In the genomic region with DNA sequence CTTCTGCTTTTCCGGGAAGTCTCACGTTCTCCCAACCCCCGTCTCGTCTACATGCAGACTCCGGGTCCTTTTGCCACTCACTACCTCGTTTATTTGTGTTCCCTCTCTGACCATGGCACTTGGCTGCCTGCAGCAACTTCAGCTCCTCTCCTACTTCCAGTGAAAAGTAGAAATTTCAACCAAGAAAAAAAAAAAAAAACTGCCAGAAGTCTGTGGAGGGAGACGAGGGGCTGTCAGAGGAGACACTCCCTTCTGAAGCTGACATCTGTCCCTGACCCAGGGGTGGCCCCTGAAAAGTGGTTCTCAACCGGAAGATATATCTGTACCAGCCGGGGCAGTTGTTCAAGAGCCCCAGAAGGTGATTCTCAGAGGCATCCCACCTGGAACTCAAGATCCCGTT, we compare ENCODE assay signal across 1 cellular context.
A peak's percentile ranks its signal among the peaks of the same experiment; 100 is the strongest.
TF ChIP-seq lines count a peak whose summit lies in the region.

No MANE protein-coding gene starts in this region.

TF ChIP-seq in H1, 55 proteins besides CTCF, POLR2A, EP300 and RAD21 (continued from another document):
- TF ChIP-seq TAF7 (optimal IDR thresholded peaks at IDR 0.05; ENCODE audit: borderline replicate concordance, low read depth, low read length) (no peak), POLR2AphosphoS5 (IDR thresholded peaks at IDR 0.05; ENCODE audit: low read depth, low read length) (no peak), BACH1 (IDR thresholded peaks at IDR 0.05; ENCODE audit: low read length) (no peak), SUZ12 (IDR thresholded peaks at IDR 0.05; ENCODE audit: low read length) (0 out of 2 replicates have a peak, but pooled peaks have one; percentile 5)
